ENCODE assay signal across 9 cellular contexts in genomic region chr20:373171-373890, GRCh38. TPM values are rescaled to one million over a fixed set of nuclear protein-coding genes. Genes with fewer than 3 reads are reported as not detected.
DNase-seq lines count a peak whose midpoint lies in the region; ATAC-seq and TF ChIP-seq lines count a peak whose summit lies in the region.
"Had no signal": no experiment of that assay in that cellular context is flagged by ENCODE, and none has a peak within 500 bp of the region (broad histone marks: within the 10 kb centered on the region; RNA-seq: fewer than 3 reads in every experiment).

No MANE protein-coding gene starts in this region.

- H3K27ac ChIP-seq in SJCRH30 (no peak overlapping the region), smooth muscle cell (ENCODE audit: low read depth) (peak overlapping the region; percentile 78), MM.1S (ENCODE audit: low read length) (no peak overlapping the region), dorsolateral prefrontal cortex (no peak overlapping the region)

- peak overlapping the region; percentile 34 for H3K27ac Mint-ChIP-seq in activated CD4-positive, alpha-beta T cell treated with anti-CD3 and anti-CD28 coated beads, Interleukin-2, amount 10 ng/mL, durations not matched to agents 24 days and 14 days
- H3K27ac Mint-ChIP-seq: activated T-cell treated with anti-CD3 and anti-CD28 coated beads, Interleukin-2, amount 50 U/mL, for 24 hours had no signal

- no peaks in the 10 kb centered on the region for H3K27me3 Mint-ChIP-seq in activated CD4-positive, alpha-beta T cell treated with anti-CD3 and anti-CD28 coated beads, Interleukin-2, amount 10 ng/mL, durations not matched to agents 24 days and 14 days
- H3K27me3 Mint-ChIP-seq: activated T-cell treated with anti-CD3 and anti-CD28 coated beads, Interleukin-2, amount 50 U/mL, for 24 hours had no signal

- TF ChIP-seq CTCF in fibroblast of mammary gland (conservative IDR thresholded peaks at IDR 0.05; ENCODE audit: control insufficient read depth, insufficient read depth, low read depth, low read length): no peak
- TF ChIP-seq CTCF in smooth muscle cell (IDR thresholded peaks at IDR 0.05; ENCODE audit: borderline replicate concordance, insufficient read depth, poor library complexity, severe bottlenecking): no peak
- no peak for TF ChIP-seq CTCF in MM.1S (IDR thresholded peaks at IDR 0.05; ENCODE audit: low read length)
- no peak for TF ChIP-seq CTCF in dorsolateral prefrontal cortex (IDR thresholded peaks at IDR 0.05 in 54 of 56, conservative IDR thresholded peaks at IDR 0.05 in 2 of 56; ENCODE audit: low read depth in 1 of 56, partially characterized antibody in 56 of 56)

- H3K4me1 ChIP-seq in SJCRH30 (no peaks in the 10 kb centered on the region), smooth muscle cell (ENCODE audit: low read depth) (no peaks in the 10 kb centered on the region), MM.1S (ENCODE audit: low read length) (0 out of 2 replicates have a peak, but pooled peaks cover 4% of the 10 kb centered on the region)

- no peak overlapping the region for H3K9ac ChIP-seq in smooth muscle cell (ENCODE audit: low read depth)
- no peak overlapping the region for H3K9ac ChIP-seq in MM.1S (ENCODE audit: low read length)

- H4K20me1 ChIP-seq in smooth muscle cell (ENCODE audit: low read depth) (no peaks in the 10 kb centered on the region), MM.1S (ENCODE audit: insufficient read depth, low read length) (no peaks in the 10 kb centered on the region)

- DNase-seq in activated CD4-positive, alpha-beta T cell treated with anti-CD3 and anti-CD28 coated beads, Interleukin-2, amount 10 ng/mL, durations not matched to agents 24 days and 14 days: no peak
- DNase-seq in activated CD4-positive, alpha-beta T cell treated with anti-CD3 and anti-CD28 coated beads, Interleukin-2, amount 50 U/mL, for 4 hours: no peak
- peak; percentile 64 to 73 for DNase-seq in SJCRH30
- DNase-seq in fibroblast of mammary gland (ENCODE audit: low read depth): peak; percentile 84
- DNase-seq in smooth muscle cell (lab: John Stamatoyannopoulos, UW; ENCODE audit: unreplicated experiment): no peak
- DNase-seq in MM.1S: no peak
- DNase-seq in dorsolateral prefrontal cortex: no peak
- DNase-seq: activated T-cell treated with anti-CD3 and anti-CD28 coated beads, Interleukin-2, amount 50 U/mL, for 24 hours had no signal

- H3K4me3 Mint-ChIP-seq in activated CD4-positive, alpha-beta T cell treated with anti-CD3 and anti-CD28 coated beads, Interleukin-2, amount 10 ng/mL, durations not matched to agents 24 days and 14 days: no peak overlapping the region
- H3K4me3 Mint-ChIP-seq: activated T-cell treated with anti-CD3 and anti-CD28 coated beads, Interleukin-2, amount 50 U/mL, for 24 hours had no signal

- H3K79me2 ChIP-seq in smooth muscle cell (ENCODE audit: low read depth): no peaks in the 10 kb centered on the region
- no peaks in the 10 kb centered on the region for H3K79me2 ChIP-seq in MM.1S (ENCODE audit: low read length)

- H3K9me2 ChIP-seq in MM.1S (replicated peaks; ENCODE audit: insufficient read depth, low read length): no peaks in the 10 kb centered on the region

- intact Hi-C loops in activated CD4-positive, alpha-beta T cell treated with anti-CD3 and anti-CD28 coated beads, Interleukin-2, amount 10 ng/mL, durations not matched to agents 24 days and 14 days (cut with micrococcal nuclease): no loop called here
- intact Hi-C loops in dorsolateral prefrontal cortex (cut with DNase I): no loop called here

- no peaks in the 10 kb centered on the region for H3K9me3 ChIP-seq in SJCRH30 (replicated peaks)
- H3K9me3 ChIP-seq in smooth muscle cell (replicated peaks; ENCODE audit: low read depth): no peaks in the 10 kb centered on the region
- no peaks in the 10 kb centered on the region for H3K9me3 ChIP-seq in MM.1S (replicated peaks; ENCODE audit: insufficient read depth, low read length)

- H3K36me3 ChIP-seq in SJCRH30 (no peaks in the 10 kb centered on the region), smooth muscle cell (ENCODE audit: low read depth) (no peaks in the 10 kb centered on the region), MM.1S (replicated peaks; ENCODE audit: insufficient read depth, low read length) (no peaks in the 10 kb centered on the region)

- no peak overlapping the region for H3K4me2 ChIP-seq in smooth muscle cell
- no peak overlapping the region for H3K4me2 ChIP-seq in MM.1S (ENCODE audit: low read depth, low read length)

- H3K4me3 ChIP-seq in SJCRH30 (no peak overlapping the region), fibroblast of mammary gland (ENCODE audit: control insufficient read depth, low read depth, low read length) (no peak overlapping the region), smooth muscle cell (no peak overlapping the region), MM.1S (ENCODE audit: low read length) (no peak overlapping the region), dorsolateral prefrontal cortex (no peak overlapping the region)

- H3K27me3 ChIP-seq in SJCRH30: no peaks in the 10 kb centered on the region
- no peaks in the 10 kb centered on the region for H3K27me3 ChIP-seq in smooth muscle cell (ENCODE audit: low read depth)
- H3K27me3 ChIP-seq in MM.1S (replicated peaks; ENCODE audit: insufficient read depth, low read length): no peaks in the 10 kb centered on the region
- no peaks in the 10 kb centered on the region for H3K27me3 ChIP-seq in dorsolateral prefrontal cortex

- 19% methylated on average over 9 of the region's 9 CpGs for WGBS in smooth muscle cell (ENCODE audit: low lambda C conversion rate)

- ATAC-seq in HG02884 (IDR thresholded peaks at IDR 0.05; ENCODE audit: unreplicated experiment): no peak

- no peaks in the 10 kb centered on the region for H3K36me3 Mint-ChIP-seq in activated CD4-positive, alpha-beta T cell treated with anti-CD3 and anti-CD28 coated beads, Interleukin-2, amount 10 ng/mL, durations not matched to agents 24 days and 14 days (ENCODE audit: low read depth)

- no peak overlapping the region for H2AFZ ChIP-seq in smooth muscle cell (ENCODE audit: low read depth)
- H2AFZ ChIP-seq in MM.1S (ENCODE audit: low read length): no peak overlapping the region

- H3K9me3 Mint-ChIP-seq in activated CD4-positive, alpha-beta T cell treated with anti-CD3 and anti-CD28 coated beads, Interleukin-2, amount 10 ng/mL, durations not matched to agents 24 days and 14 days: no peaks in the 10 kb centered on the region
- H3K9me3 Mint-ChIP-seq: activated T-cell treated with anti-CD3 and anti-CD28 coated beads, Interleukin-2, amount 50 U/mL, for 24 hours had no signal

- H3K4me1 Mint-ChIP-seq in activated CD4-positive, alpha-beta T cell treated with anti-CD3 and anti-CD28 coated beads, Interleukin-2, amount 10 ng/mL, durations not matched to agents 24 days and 14 days: peaks cover 33% of the 10 kb centered on the region

- H3F3A ChIP-seq in smooth muscle cell (ENCODE audit: low read depth) (peaks cover 12% of the 10 kb centered on the region), MM.1S (ENCODE audit: insufficient read depth, low read length) (no peaks in the 10 kb centered on the region)

RNA-seq across cellular contexts. Expression of gene TRIB3, which starts 7.2 kb away (rescaled TPM):
- total RNA-seq in activated CD4-positive, alpha-beta T cell treated with anti-CD3 and anti-CD28 coated beads, Interleukin-2, amount 10 ng/mL, durations not matched to agents 24 days and 14 days: 39.3 and 41.1 TPM in 2 replicates
- total RNA-seq in SJCRH30 (2014; rRNA removed; shearing (Covaris generic)): 11.3 and 12.4 TPM in 2 replicates
- 18.6 and 21.2 TPM in 2 replicates for total RNA-seq in smooth muscle cell
- 25.7 TPM in 2 replicates for polyA plus RNA-seq in smooth muscle cell
- 1 to 10 TPM in 119 of 120 experiments, under 1 TPM in 1; 0.77 to 7.6 (median 3.4) TPM for total RNA-seq in dorsolateral prefrontal cortex

RNA-seq across cellular contexts. Expression of gene NRSN2, which starts 26.4 kb away (rescaled TPM):
- 5.1 and 7.0 TPM in 2 replicates for total RNA-seq in activated CD4-positive, alpha-beta T cell treated with anti-CD3 and anti-CD28 coated beads, Interleukin-2, amount 10 ng/mL, durations not matched to agents 24 days and 14 days
- total RNA-seq in SJCRH30 (2014; rRNA removed; shearing (Covaris generic)): 13.2 and 14.9 TPM in 2 replicates
- 31.5 and 50.1 TPM in 2 replicates for total RNA-seq in smooth muscle cell
- 99.1 and 107 TPM in 2 replicates for polyA plus RNA-seq in smooth muscle cell
- 100 to 1,000 TPM in 114 of 120 experiments, 10 to 100 TPM in 6; 80.4 to 268 (median 159) TPM for total RNA-seq in dorsolateral prefrontal cortex

RNA-seq across cellular contexts. Expression of gene RBCK1, which starts 34.8 kb away (rescaled TPM):
- total RNA-seq in activated CD4-positive, alpha-beta T cell treated with anti-CD3 and anti-CD28 coated beads, Interleukin-2, amount 10 ng/mL, durations not matched to agents 24 days and 14 days: 128 and 135 TPM in 2 replicates
- 26.1 and 28.5 TPM in 2 replicates for total RNA-seq in SJCRH30 (2014; rRNA removed; shearing (Covaris generic))
- total RNA-seq in smooth muscle cell (43.0 and 49.2 TPM in 2 replicates), dorsolateral prefrontal cortex (10 to 100 TPM; 36.6 to 92.7 (median 62.0) TPM)
- polyA plus RNA-seq in smooth muscle cell: 53.9 and 62.4 TPM in 2 replicates

RNA-seq across cellular contexts. Expression of gene SOX12, which starts 48.0 kb away (rescaled TPM):
- total RNA-seq in activated CD4-positive, alpha-beta T cell treated with anti-CD3 and anti-CD28 coated beads, Interleukin-2, amount 10 ng/mL, durations not matched to agents 24 days and 14 days: 11.0 and 11.2 TPM in 2 replicates
- 12.7 TPM in 2 replicates for total RNA-seq in SJCRH30 (2014; rRNA removed; shearing (Covaris generic))
- total RNA-seq in smooth muscle cell: 3.3 and 7.1 TPM in 2 replicates
- polyA plus RNA-seq in smooth muscle cell: 16.6 and 17.7 TPM in 2 replicates
- total RNA-seq in dorsolateral prefrontal cortex: 10 to 100 TPM in 119 of 120 experiments, 1 to 10 TPM in 1; 9.9 to 24.9 (median 16.7) TPM

Comparison
In these comparisons a context has a peak if more than half of its experiments do, and no peak if none do; other contexts are left out.
1. DNase-seq: peak in SJCRH30 (2 of 2) and fibroblast of mammary gland (single experiment); none in activated CD4-positive, alpha-beta T cell treated with anti-CD3 and anti-CD28 coated beads, Interleukin-2, amount 10 ng/mL, durations not matched to agents 24 days and 14 days (single experiment), activated CD4-positive, alpha-beta T cell treated with anti-CD3 and anti-CD28 coated beads, Interleukin-2, amount 50 U/mL, for 4 hours (0 of 2), smooth muscle cell (single experiment), MM.1S (single experiment) and dorsolateral prefrontal cortex (0 of 10).